Comparison of ENCODE assay signal across 10 cellular contexts in the genomic region with DNA sequence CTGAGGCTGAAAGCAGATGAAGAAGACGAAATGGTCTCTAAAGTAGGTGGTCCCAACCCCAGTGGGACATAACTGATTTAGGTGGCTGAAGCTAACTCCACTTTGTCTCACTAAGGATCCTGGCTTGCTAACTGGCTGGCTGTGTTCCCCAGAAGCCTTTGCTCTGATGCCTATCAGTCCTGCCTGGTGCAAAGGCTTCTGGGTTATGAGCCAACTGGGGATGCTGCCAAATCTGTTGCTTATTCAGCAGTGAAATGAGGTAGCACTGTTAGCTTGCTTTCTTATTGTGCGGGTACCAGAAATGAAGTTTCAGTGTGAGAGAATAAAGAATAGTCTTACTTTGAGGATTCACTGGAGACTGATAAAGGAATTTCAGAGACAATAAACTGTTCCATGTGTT. TPM values are rescaled to one million over a fixed set of nuclear protein-coding genes. Genes with fewer than 3 reads are reported as not detected.
DNase-seq lines count a peak whose midpoint lies in the region; ATAC-seq and TF ChIP-seq lines count a peak whose summit lies in the region.
"Had no signal": no experiment of that assay in that cellular context is flagged by ENCODE, and none has a peak within 500 bp of the region (broad histone marks: within the 10 kb centered on the region; RNA-seq: fewer than 3 reads in every experiment).

No MANE protein-coding gene starts in this region.

- intact Hi-C loops in gastrocnemius medialis (cut with DNase I; ENCODE audit: low total_unique reads): loop anchor here (10.0 kb wide), 2 partner anchors 142 to 1122 kb away; no protein-coding TSS in a partner anchor
- intact Hi-C loops in activated CD8-positive, alpha-beta T cell treated with anti-CD3 and anti-CD28 coated beads for 36 hours (cut with micrococcal nuclease): no loop called here

- CTCF ChIA-PET in activated CD8-positive, alpha-beta T cell treated with anti-CD3 and anti-CD28 coated beads for 36 hours (lab: Charles Lee): no interaction called here

- no peaks in the 10 kb centered on the region for H3K36me3 Mint-ChIP-seq in activated CD8-positive, alpha-beta T cell treated with anti-CD3 and anti-CD28 coated beads for 36 hours (ENCODE audit: low read depth)
- H3K36me3 Mint-ChIP-seq: CD4-positive, alpha-beta memory T cell had no signal

- 94% methylated on average over 2 of the region's 2 CpGs for WGBS in hepatocyte (ENCODE audit: low lambda C conversion rate, missing lambda C conversion rate)

- H3K27ac ChIP-seq in hepatocyte: no peak overlapping the region
- H3K27ac ChIP-seq in gastrocnemius medialis: peak overlapping the region in 1 of 4 donors; percentile 6
- H3K27ac ChIP-seq: neutrophil had no signal

- no peaks in the 10 kb centered on the region for H3K4me1 ChIP-seq in hepatocyte (ENCODE audit: insufficient read depth)
- H3K4me1 ChIP-seq in gastrocnemius medialis: peaks cover 19 to 54% of the 10 kb centered on the region in 2 donors

- no peaks in the 10 kb centered on the region for H3K9me2 ChIP-seq in hepatocyte (replicated peaks; ENCODE audit: insufficient read depth)

- H3K4me3 ChIP-seq in astrocyte of the spinal cord (ENCODE audit: low read depth, low read length) (no peak overlapping the region), hepatocyte (no peak overlapping the region), gastrocnemius medialis (no peak overlapping the region)

- no peak overlapping the region for H3K4me2 ChIP-seq in hepatocyte

- in situ Hi-C loops in astrocyte of the spinal cord (cut with HindIII; ENCODE audit: low sequenced_read_pairs) (no loop called here), gastrocnemius medialis (cut with MboI; ENCODE audit: low sequenced_read_pairs in 4 of 4) (no loop called here)

- no peaks in the 10 kb centered on the region for H3K36me3 ChIP-seq in hepatocyte (replicated peaks; ENCODE audit: insufficient read depth, low read depth)
- no peaks in the 10 kb centered on the region for H3K36me3 ChIP-seq in gastrocnemius medialis
- H3K36me3 ChIP-seq: neutrophil had no signal

- no peaks in the 10 kb centered on the region for H3K27me3 Mint-ChIP-seq in activated CD8-positive, alpha-beta T cell treated with anti-CD3 and anti-CD28 coated beads for 36 hours

- no peaks in the 10 kb centered on the region for H3K4me1 Mint-ChIP-seq in activated CD8-positive, alpha-beta T cell treated with anti-CD3 and anti-CD28 coated beads for 36 hours (ENCODE audit: low read depth)
- H3K4me1 Mint-ChIP-seq: CD4-positive, alpha-beta memory T cell had no signal

- H3K4me3 Mint-ChIP-seq in activated CD8-positive, alpha-beta T cell treated with anti-CD3 and anti-CD28 coated beads for 36 hours: no peak overlapping the region
- H3K4me3 Mint-ChIP-seq: CD4-positive, alpha-beta memory T cell had no signal

- no peaks in the 10 kb centered on the region for H3K79me2 ChIP-seq in hepatocyte

- no peak overlapping the region for H3K27ac Mint-ChIP-seq in activated CD8-positive, alpha-beta T cell treated with anti-CD3 and anti-CD28 coated beads for 36 hours
- H3K27ac Mint-ChIP-seq: CD4-positive, alpha-beta memory T cell had no signal

- peak; percentile 28 for DNase-seq in HCEC 1CT
- DNase-seq in astrocyte of the spinal cord (ENCODE audit: low read depth, low spot score): peak; percentile 49
- DNase-seq in hepatocyte (ENCODE audit: low spot score): peak; percentile 19
- DNase-seq in gastrocnemius medialis: peak; percentile 57 to 79
- no peak for DNase-seq in NCI-H2029 treated with DMSO at 0.1 percent for 48 hours (lab: John Stamatoyannopoulos, UW)
- no peak for DNase-seq in activated CD8-positive, alpha-beta T cell treated with anti-CD3 and anti-CD28 coated beads for 36 hours
- DNase-seq: CD4-positive, alpha-beta memory T cell had no signal

- no peaks in the 10 kb centered on the region for H4K20me1 ChIP-seq in hepatocyte (ENCODE audit: insufficient read depth, poor library complexity, severe bottlenecking)

- POLR2A ChIA-PET in activated CD8-positive, alpha-beta T cell treated with anti-CD3 and anti-CD28 coated beads for 36 hours (lab: Charles Lee): no interaction called here

- no peak for TF ChIP-seq POLR2A in gastrocnemius medialis (IDR thresholded peaks at IDR 0.05)

- peaks cover 3% of the 10 kb centered on the region for H3K27me3 ChIP-seq in hepatocyte
- no peaks in the 10 kb centered on the region for H3K27me3 ChIP-seq in gastrocnemius medialis
- H3K27me3 ChIP-seq: neutrophil had no signal

- TF ChIP-seq CTCF in astrocyte of the spinal cord (IDR thresholded peaks at IDR 0.05; ENCODE audit: low read depth, low read length) (no peak), hepatocyte (IDR thresholded peaks at IDR 0.05; ENCODE audit: poor library complexity) (no peak), gastrocnemius medialis (IDR thresholded peaks at IDR 0.05 in 4 of 5, conservative IDR thresholded peaks at IDR 0.05 in 1 of 5) (no peak)
- no peak for TF ChIP-seq CTCF in activated CD8-positive, alpha-beta T cell treated with anti-CD3 and anti-CD28 coated beads for 36 hours (IDR thresholded peaks at IDR 0.05)

- H3K9me3 ChIP-seq in hepatocyte (ENCODE audit: low read depth): no peaks in the 10 kb centered on the region
- H3K9me3 ChIP-seq in gastrocnemius medialis: no peaks in the 10 kb centered on the region
- H3K9me3 ChIP-seq: neutrophil had no signal

- ATAC-seq in gastrocnemius medialis (peak; percentile 80 to 87), HG03460 (IDR thresholded peaks at IDR 0.05; ENCODE audit: unreplicated experiment) (no peak), GM19023 (IDR thresholded peaks at IDR 0.05; ENCODE audit: unreplicated experiment) (no peak)
- no peak for ATAC-seq in activated CD8-positive, alpha-beta T cell treated with anti-CD3 and anti-CD28 coated beads for 36 hours

- H3K9me3 Mint-ChIP-seq in activated CD8-positive, alpha-beta T cell treated with anti-CD3 and anti-CD28 coated beads for 36 hours: no peaks in the 10 kb centered on the region

- no peak overlapping the region for H2AFZ ChIP-seq in hepatocyte

RNA-seq across cellular contexts. Expression of gene PRKG1, which starts 18.1 kb away (rescaled TPM):
- total RNA-seq in hepatocyte (8.1 and 12.3 TPM in 2 replicates), gastrocnemius medialis (10 to 100 TPM; 10.4 to 39.4 (median 25.1) TPM)
- 4.0 and 5.0 TPM in 2 replicates for polyA plus RNA-seq in hepatocyte
- total RNA-seq in activated CD8-positive, alpha-beta T cell treated with anti-CD3 and anti-CD28 coated beads for 36 hours: not detected
- polyA plus RNA-seq: CD4-positive, alpha-beta memory T cell had no signal

Comparison
In these comparisons a context has a peak if more than half of its experiments do, and no peak if none do; other contexts are left out.
1. DNase-seq: peak in HCEC 1CT (single experiment), astrocyte of the spinal cord (single experiment), hepatocyte (single experiment) and gastrocnemius medialis (2 of 2); none in NCI-H2029 treated with DMSO at 0.1 percent for 48 hours (single experiment) and activated CD8-positive, alpha-beta T cell treated with anti-CD3 and anti-CD28 coated beads for 36 hours (single experiment).
2. ATAC-seq: peak in gastrocnemius medialis (2 of 2); none in HG03460 (single experiment), activated CD8-positive, alpha-beta T cell treated with anti-CD3 and anti-CD28 coated beads for 36 hours (single experiment) and GM19023 (single experiment).